ENCODE assay signal across 14 cellular contexts in genomic region chr1:92356956-92357355, GRCh38. TPM values are rescaled to one million over a fixed set of nuclear protein-coding genes. Genes with fewer than 3 reads are reported as not detected.
A peak's percentile ranks its signal among the peaks of the same experiment; 100 is the strongest.
DNase-seq lines count a peak whose midpoint lies in the region; ATAC-seq and TF ChIP-seq lines count a peak whose summit lies in the region.
"Had no signal": no experiment of that assay in that cellular context is flagged by ENCODE, and none has a peak within 500 bp of the region (broad histone marks: within the 10 kb centered on the region; RNA-seq: fewer than 3 reads in every experiment).

No MANE protein-coding gene starts in this region.

- H3K9me3 Mint-ChIP-seq in chondrocyte (ENCODE audit: low read depth) (peaks cover 6% of the 10 kb centered on the region), progenitor cell of endocrine pancreas (ENCODE audit: low read depth) (peaks cover 3% of the 10 kb centered on the region)
- H3K9me3 Mint-ChIP-seq: activated naive CD8-positive, alpha-beta T cell treated with anti-CD3 and anti-CD28 coated beads, Interleukin-2, amount 50 U/mL, for 24 hours had no signal

- POLR2A ChIA-PET in PC-3 (lab: Charles Lee; ENCODE audit: unreplicated experiment) = no interaction called here

- H3F3A ChIP-seq in PC-3 (ENCODE audit: low read length, unreplicated experiment) = no peaks in the 10 kb centered on the region

- no peaks in the 10 kb centered on the region for H3K9me2 ChIP-seq in PC-3 (replicated peaks; ENCODE audit: low read length)

- H3K79me2 ChIP-seq in PC-3 (ENCODE audit: low read length) (no peaks in the 10 kb centered on the region), fibroblast of lung (ENCODE audit: control insufficient read depth, insufficient read depth, low read length) (no peaks in the 10 kb centered on the region)

- H4K20me1 ChIP-seq in PC-3 (ENCODE audit: low read length) (no peaks in the 10 kb centered on the region), fibroblast of lung (ENCODE audit: control insufficient read depth, extremely low read depth, insufficient read depth, low read length) (no peaks in the 10 kb centered on the region)

- H3K4me1 Mint-ChIP-seq in chondrocyte (ENCODE audit: low read depth) (no peaks in the 10 kb centered on the region), progenitor cell of endocrine pancreas (ENCODE audit: low read depth) (no peaks in the 10 kb centered on the region)
- H3K4me1 Mint-ChIP-seq: activated B cell treated with CpG ODN at 0.5 μM for 24 hours had no signal

- H3K27me3 Mint-ChIP-seq in chondrocyte (ENCODE audit: low read depth) = no peaks in the 10 kb centered on the region
- H3K27me3 Mint-ChIP-seq in progenitor cell of endocrine pancreas = no peaks in the 10 kb centered on the region
- H3K27me3 Mint-ChIP-seq: activated B cell treated with CpG ODN at 0.5 μM for 24 hours; activated naive CD8-positive, alpha-beta T cell treated with anti-CD3 and anti-CD28 coated beads, Interleukin-2, amount 50 U/mL, for 24 hours had no signal

- DNase-seq in left ventricle myocardium superior (no peak), cardiac septum (ENCODE audit: low spot score) (no peak), PC-3 (peak; percentile 42), fibroblast of lung (ENCODE audit: low read depth in 2 of 2) (peak; percentile 23 to 89), hippocampal formation (lab: John Stamatoyannopoulos, UW) (no peak), NCI-H187 treated with DMSO at 0.1 percent for 48 hours (lab: John Stamatoyannopoulos, UW) (no peak), chondrocyte (ENCODE audit: low spot score) (no peak), progenitor cell of endocrine pancreas (ENCODE audit: low spot score, unreplicated experiment) (no peak)
- DNase-seq: activated B cell treated with CpG ODN at 0.5 μM for 24 hours; activated naive CD8-positive, alpha-beta T cell treated with anti-CD3 and anti-CD28 coated beads, Interleukin-2, amount 50 U/mL, for 24 hours; dermis blood vessel endothelial cell; DMS79; kidney; stimulated activated CD4-positive, alpha-beta T cell treated with anti-CD3 and anti-CD28 coated beads, Interleukin-2, amount 100 ng/mL, for 24 hours had no signal

- H3K9me3 ChIP-seq in PC-3 (ENCODE audit: low read length) (no peaks in the 10 kb centered on the region), fibroblast of lung (ENCODE audit: control insufficient read depth, insufficient read depth, low read depth, low read length) (no peaks in the 10 kb centered on the region)

- H3K36me3 Mint-ChIP-seq in chondrocyte (ENCODE audit: low read depth) (peaks cover 25% of the 10 kb centered on the region), progenitor cell of endocrine pancreas (ENCODE audit: insufficient read depth) (peaks cover 34% of the 10 kb centered on the region)

- H3K9ac ChIP-seq in PC-3 (ENCODE audit: low read length) = no peak overlapping the region
- H3K9ac ChIP-seq in fibroblast of lung (ENCODE audit: insufficient read depth, low read length) = no peak overlapping the region

- H3K4me3 Mint-ChIP-seq in chondrocyte (ENCODE audit: unreplicated experiment) (no peak overlapping the region), progenitor cell of endocrine pancreas (ENCODE audit: low read depth) (no peak overlapping the region)
- H3K4me3 Mint-ChIP-seq: activated B cell treated with CpG ODN at 0.5 μM for 24 hours; activated naive CD8-positive, alpha-beta T cell treated with anti-CD3 and anti-CD28 coated beads, Interleukin-2, amount 50 U/mL, for 24 hours had no signal

- H3K27ac Mint-ChIP-seq in chondrocyte (ENCODE audit: unreplicated experiment) = no peak overlapping the region
- H3K27ac Mint-ChIP-seq in progenitor cell of endocrine pancreas = no peak overlapping the region
- H3K27ac Mint-ChIP-seq: activated B cell treated with CpG ODN at 0.5 μM for 24 hours; activated naive CD8-positive, alpha-beta T cell treated with anti-CD3 and anti-CD28 coated beads, Interleukin-2, amount 50 U/mL, for 24 hours had no signal

- H3K4me1 ChIP-seq in PC-3 (ENCODE audit: insufficient read depth, low read length) (peaks cover 9% of the 10 kb centered on the region; the same call in 1 of the 2 replicates), fibroblast of lung (ENCODE audit: control insufficient read depth, extremely low read depth, insufficient read depth, low read length) (peaks cover 2% of the 10 kb centered on the region)

- ATAC-seq in left ventricle myocardium superior = peak; percentile 44
- ATAC-seq in PC-3 = no peak
- ATAC-seq: activated naive CD8-positive, alpha-beta T cell treated with anti-CD3 and anti-CD28 coated beads, Interleukin-2, amount 50 U/mL, for 24 hours had no signal

- intact Hi-C loops in left ventricle myocardium superior (cut with micrococcal nuclease) = no loop called here
- intact Hi-C loops in cardiac septum (cut with DNase I) = no loop called here
- intact Hi-C loops in PC-3 (cut with micrococcal nuclease) = no loop called here

- H3K4me2 ChIP-seq in PC-3 (ENCODE audit: low read length) (no peak overlapping the region), fibroblast of lung (ENCODE audit: extremely low read depth, insufficient read depth, low read length) (no peak overlapping the region)

- no peak overlapping the region for H3K27ac ChIP-seq in PC-3 (ENCODE audit: low read length)
- H3K27ac ChIP-seq in fibroblast of lung (ENCODE audit: insufficient read depth, low read length) = no peak overlapping the region

- H3K27me3 ChIP-seq in PC-3 (ENCODE audit: low read length) = no peaks in the 10 kb centered on the region
- no peaks in the 10 kb centered on the region for H3K27me3 ChIP-seq in fibroblast of lung (ENCODE audit: control insufficient read depth, insufficient read depth, low read length)

- H3K36me3 ChIP-seq in PC-3 (ENCODE audit: low read depth, low read length) = peaks cover 11% of the 10 kb centered on the region
- no peaks in the 10 kb centered on the region for H3K36me3 ChIP-seq in fibroblast of lung (ENCODE audit: control insufficient read depth, insufficient read depth, low read length)

- CTCF ChIA-PET in PC-3 (lab: Charles Lee) = no interaction called here

- TF ChIP-seq CTCF in PC-3 (conservative IDR thresholded peaks at IDR 0.05; ENCODE audit: low read depth, low read length) (no peak), fibroblast of lung (conservative IDR thresholded peaks at IDR 0.05 in 1 of 2, IDR thresholded peaks at IDR 0.05 in 1 of 2; ENCODE audit: low read depth in 1 of 2, low read length in 2 of 2) (no peak), chondrocyte (IDR thresholded peaks at IDR 0.05) (no peak), progenitor cell of endocrine pancreas (IDR thresholded peaks at IDR 0.05; ENCODE audit: unreplicated experiment) (no peak)

- H2AFZ ChIP-seq in PC-3 (ENCODE audit: low read length) = no peak overlapping the region
- H2AFZ ChIP-seq in fibroblast of lung (ENCODE audit: low read length) = no peak overlapping the region

- no TSS peak for BruUV-seq in PC-3 (replicated peaks; lab: Mats Ljungman, UMichigan)

- no peak overlapping the region for H3K4me3 ChIP-seq in PC-3 (ENCODE audit: low read length)
- H3K4me3 ChIP-seq in fibroblast of lung (replicated peaks in 1 of 4; ENCODE audit: control extremely low read depth in 1 of 4, insufficient read depth in 1 of 4, low read depth in 3 of 4, low read length in 4 of 4) = no peak overlapping the region

RNA-seq across cellular contexts. Expression of gene RPAP2, which starts 58.1 kb away (rescaled TPM):
- total RNA-seq in left ventricle myocardium superior = 23.6 TPM
- 22.1 TPM for total RNA-seq in cardiac septum
- 4.1 and 4.3 TPM in 2 replicates for total RNA-seq in PC-3 (2014; rRNA removed)
- total RNA-seq in fibroblast of lung = 5.4 and 5.6 TPM in 2 replicates
- polyA plus RNA-seq in fibroblast of lung = 13.0 and 13.3 TPM in 2 replicates
- 8.3 and 9.5 TPM in 2 replicates for polyA plus RNA-seq in fibroblast of lung (2012)
- 0.82 and 2.1 TPM in 2 replicates for polyA minus RNA-seq in fibroblast of lung (ENCODE audit: low replicate concordance)
- 24.5 to 30.5 TPM (median 25.3 TPM) in 3 replicates for total RNA-seq in chondrocyte
- 40.7 and 40.8 TPM in 2 replicates for total RNA-seq in progenitor cell of endocrine pancreas

RNA-seq across cellular contexts. Expression of gene GLMN, which starts 58.2 kb away (rescaled TPM):
- total RNA-seq in left ventricle myocardium superior (6.3 TPM), cardiac septum (5.8 TPM), PC-3 (2014; rRNA removed) (8.7 and 13.6 TPM in 2 replicates), fibroblast of lung (7.8 and 8.7 TPM in 2 replicates), chondrocyte (6.9 to 12.4 TPM (median 8.0 TPM) in 3 replicates), progenitor cell of endocrine pancreas (18.2 and 19.6 TPM in 2 replicates)
- polyA plus RNA-seq in fibroblast of lung = 8.1 and 9.1 TPM in 2 replicates
- polyA plus RNA-seq in fibroblast of lung (2012) = 7.7 and 7.9 TPM in 2 replicates
- polyA minus RNA-seq in fibroblast of lung (ENCODE audit: low replicate concordance) = not detected in 2 replicates

Comparison
In these comparisons a context has a peak if more than half of its experiments do, and no peak if none do; other contexts are left out.
1. DNase-seq: peak in PC-3 (single experiment) and fibroblast of lung (2 of 2); none in left ventricle myocardium superior (single experiment), cardiac septum (single experiment), hippocampal formation (0 of 2), NCI-H187 treated with DMSO at 0.1 percent for 48 hours (single experiment), chondrocyte (single experiment) and progenitor cell of endocrine pancreas (single experiment).